8 cellular contexts compared by ENCODE assay signal in genomic region chr4:145618210-145618911, GRCh38. TPM values are rescaled to one million over a fixed set of nuclear protein-coding genes. Genes with fewer than 3 reads are reported as not detected.
DNase-seq lines count a peak whose midpoint lies in the region; ATAC-seq, FAIRE-seq and TF ChIP-seq lines count a peak whose summit lies in the region.

No MANE protein-coding gene starts in this region.

- no peaks in the 10 kb centered on the region for H3K9me3 ChIP-seq in PC-9 (ENCODE audit: insufficient read depth, low read depth)
- H3K9me3 ChIP-seq in astrocyte (ENCODE audit: insufficient read depth, low read depth, low read length) = no peaks in the 10 kb centered on the region
- no peaks in the 10 kb centered on the region for H3K9me3 ChIP-seq in iPS-15b (ENCODE audit: control insufficient read depth, insufficient read depth, low read length)

- H3K4me2 ChIP-seq in PC-9 (peak overlapping the region; percentile 87), astrocyte (ENCODE audit: low read length) (peak overlapping the region; percentile 88)

- H3K36me3 ChIP-seq in PC-9 (ENCODE audit: low read depth) (no peaks in the 10 kb centered on the region), astrocyte (ENCODE audit: insufficient read depth, low read length) (no peaks in the 10 kb centered on the region), iPS-15b (ENCODE audit: control insufficient read depth, insufficient read depth, low read length) (no peaks in the 10 kb centered on the region)

- TF ChIP-seq CTCF in PC-9 (conservative IDR thresholded peaks at IDR 0.05) = no peak
- TF ChIP-seq CTCF in astrocyte (IDR thresholded peaks at IDR 0.05; ENCODE audit: insufficient read depth, low read depth, low read length) = no peak

- peaks cover 3% of the 10 kb centered on the region for H3K9me3 Mint-ChIP-seq in astrocyte (ENCODE audit: unreplicated experiment)

- H3K27ac ChIP-seq in PC-9 (peak overlapping the region; percentile 86), astrocyte (ENCODE audit: low read depth, low read length) (peak overlapping the region; percentile 90), skin epidermis (peak overlapping the region; percentile 90 to 99 (median 97))

- H3K4me1 ChIP-seq in PC-9 (replicated peaks; ENCODE audit: insufficient read depth) (no peaks in the 10 kb centered on the region; the same call in 1 of the 2 replicates), astrocyte (ENCODE audit: insufficient read depth, low read length) (peaks cover 6% of the 10 kb centered on the region), iPS-15b (ENCODE audit: control insufficient read depth, insufficient read depth, low read length) (peaks cover 7% of the 10 kb centered on the region)

- CTCF ChIA-PET in PC-9 (lab: Charles Lee) = no interaction called here

- POLR2A ChIA-PET in PC-9 (lab: Charles Lee; ENCODE audit: unreplicated experiment) = no interaction called here

- DNase-seq in NCI-H1092 treated with DMSO at 0.1 percent for 48 hours (lab: John Stamatoyannopoulos, UW) (peak; percentile 43), NCI-H1092 (lab: John Stamatoyannopoulos, UW) (no peak), PC-9 (peak in 1 of 2 experiments; percentile 6), astrocyte (ENCODE audit: low read depth) (no peak), NCI-H1105 treated with DMSO at 0.1 percent for 48 hours (lab: John Stamatoyannopoulos, UW) (no peak)

- H3K9me2 ChIP-seq in PC-9 (ENCODE audit: insufficient read depth) = no peaks in the 10 kb centered on the region

- no peaks in the 10 kb centered on the region for H3F3A ChIP-seq in PC-9 (ENCODE audit: insufficient read depth, low read depth)

- peaks cover 4% of the 10 kb centered on the region for H3K36me3 Mint-ChIP-seq in astrocyte (ENCODE audit: low read depth, unreplicated experiment)

- peak overlapping the region; percentile 94 for H3K4me3 Mint-ChIP-seq in astrocyte (ENCODE audit: unreplicated experiment)

- H3K27me3 ChIP-seq in PC-9 (ENCODE audit: insufficient read depth, low read depth) = no peaks in the 10 kb centered on the region
- no peaks in the 10 kb centered on the region for H3K27me3 ChIP-seq in astrocyte (ENCODE audit: insufficient read depth, low read length)
- no peaks in the 10 kb centered on the region for H3K27me3 ChIP-seq in iPS-15b (ENCODE audit: control insufficient read depth, insufficient read depth, low read length)

- peak overlapping the region; percentile 82 for H2AFZ ChIP-seq in PC-9
- peak overlapping the region; percentile 82 for H2AFZ ChIP-seq in astrocyte (ENCODE audit: low read depth, low read length)

- no peak for FAIRE-seq in astrocyte (lab: Jason Lieb, UNC)

- peaks cover 19% of the 10 kb centered on the region for H3K4me1 Mint-ChIP-seq in astrocyte (ENCODE audit: low read depth, unreplicated experiment)

- ATAC-seq in GM19455 (IDR thresholded peaks at IDR 0.05; ENCODE audit: unreplicated experiment) = no peak

- H4K20me1 ChIP-seq in PC-9 (ENCODE audit: insufficient read depth) = no peaks in the 10 kb centered on the region
- H4K20me1 ChIP-seq in astrocyte (ENCODE audit: insufficient read depth, low read length) = no peaks in the 10 kb centered on the region

- peaks cover 14% of the 10 kb centered on the region for H3K79me2 ChIP-seq in PC-9 (ENCODE audit: low read depth)
- H3K79me2 ChIP-seq in astrocyte (ENCODE audit: insufficient read depth, low read length) = peaks cover 11% of the 10 kb centered on the region

- BruUV-seq in PC-9 (replicated peaks; lab: Mats Ljungman, UMichigan) = TSS peak; percentile 90

- no peaks in the 10 kb centered on the region for H3K27me3 Mint-ChIP-seq in astrocyte (ENCODE audit: low read depth, unreplicated experiment)

- peak overlapping the region; percentile 94 for H3K9ac ChIP-seq in astrocyte (ENCODE audit: low read length)
- H3K9ac ChIP-seq in iPS-15b (ENCODE audit: low read depth, low read length) = peak overlapping the region; percentile 93

- H3K4me3 ChIP-seq in PC-9 = peak overlapping the region; percentile 94
- peak overlapping the region; percentile 96 for H3K4me3 ChIP-seq in astrocyte (ENCODE audit: insufficient read depth, low read depth, low read length)
- peak overlapping the region; percentile 92 for H3K4me3 ChIP-seq in iPS-15b (ENCODE audit: low read depth, low read length)
- peak overlapping the region; percentile 58 to 81 (median 72) for H3K4me3 ChIP-seq in skin epidermis

- H3K27ac Mint-ChIP-seq in astrocyte (ENCODE audit: unreplicated experiment) = peak overlapping the region; percentile 94

- intact Hi-C loops in PC-9 (cut with micrococcal nuclease; ENCODE audit: unreplicated experiment) = loop anchor here (2.0 to 10.0 kb wide), 4 partner anchors 62 to 1296 kb away; partner anchors contain the start of genes ABCE1, ANAPC10 and C4orf51

RNA-seq across cellular contexts. Expression of gene MMAA, which starts 0.8 kb away (rescaled TPM):
- total RNA-seq in PC-9 (2021) (5.4 and 6.3 TPM in 2 replicates), astrocyte (8.5 and 10.4 TPM in 2 replicates)
